Comparison of ENCODE assay signal across 8 cellular contexts in genomic region chr14:90060312-90060964, GRCh38. TPM values are rescaled to one million over a fixed set of nuclear protein-coding genes. Genes with fewer than 3 reads are reported as not detected.
DNase-seq lines count a peak whose midpoint lies in the region; ATAC-seq, FAIRE-seq and TF ChIP-seq lines count a peak whose summit lies in the region.

No MANE protein-coding gene starts in this region.

- no peak overlapping the region for H3K27ac ChIP-seq in spleen

- intact Hi-C loops in spleen (cut with DNase I; ENCODE audit: low total_unique reads), result no loop called here

- 1 to 2% (median 1%) methylated on average over 23 to 80 of the region's 80 CpGs for WGBS in spleen, 5 donors

- peak; percentile 64 for ATAC-seq in GM21423 (IDR thresholded peaks at IDR 0.05; ENCODE audit: unreplicated experiment)

- H3K27me3 ChIP-seq in bronchial epithelial cell (ENCODE audit: control insufficient read depth, insufficient read depth, low read length), result peaks cover 23% of the 10 kb centered on the region
- peaks cover 6 to 97% (median 64%) of the 10 kb centered on the region in 7 donors for H3K27me3 ChIP-seq in spleen (replicated peaks in 1 of 7)

- DNase-seq in DMS 273 (lab: John Stamatoyannopoulos, UW; ENCODE audit: unreplicated experiment), result peak; percentile 88
- peak; percentile 79 for DNase-seq in HuH-7 (ENCODE audit: low spot score)
- DNase-seq in SW 1271 (lab: John Stamatoyannopoulos, UW), result peak; percentile 59 to 60
- peak; percentile 20 for DNase-seq in bronchial epithelial cell (ENCODE audit: low read depth)
- DNase-seq in islet precursor cell, result peak; percentile 93
- no peak for DNase-seq in spleen
- DNase-seq in NOMO-1 treated with DMSO at 0.1 percent for 48 hours (lab: John Stamatoyannopoulos, UW; ENCODE audit: unreplicated experiment), result no peak

- H3K36me3 ChIP-seq in bronchial epithelial cell (ENCODE audit: control insufficient read depth, insufficient read depth, low read length) (no peaks in the 10 kb centered on the region), spleen (no peaks in the 10 kb centered on the region)

- peaks cover 28 to 48% (median 40%) of the 10 kb centered on the region in 6 donors for H3K4me1 ChIP-seq in spleen

- FAIRE-seq in bronchial epithelial cell (lab: Jason Lieb, UNC), result no peak

- H3K9me3 ChIP-seq in spleen, result no peaks in the 10 kb centered on the region

- TF ChIP-seq CTCF in bronchial epithelial cell (IDR thresholded peaks at IDR 0.05; ENCODE audit: insufficient read depth, low read length, severe bottlenecking), result peak; percentile 53
- TF ChIP-seq CTCF in spleen (IDR thresholded peaks at IDR 0.05 in 8 of 11, conservative IDR thresholded peaks at IDR 0.05 in 3 of 11), result peak in 4 of 11 experiments; percentile 27 to 51 (median 42)

- peak overlapping the region; percentile 37 for H3K4me3 ChIP-seq in bronchial epithelial cell (ENCODE audit: low read depth, low read length)
- peak overlapping the region; percentile 30 to 75 (median 54) for H3K4me3 ChIP-seq in spleen

- no peak for TF ChIP-seq POLR2A in spleen (IDR thresholded peaks at IDR 0.05)

RNA-seq across cellular contexts. Expression of gene KCNK13, which starts 1.4 kb away (rescaled TPM):
- not detected in 2 replicates for total RNA-seq in bronchial epithelial cell
- 1 to 10 TPM in 4 of 7 donors, under 1 TPM in 3; 0.60 to 1.4 (median 1.0) TPM for total RNA-seq in spleen
- under 1 TPM; 0.33 to 0.45 (median 0.39) TPM for polyA plus RNA-seq in spleen

Comparison
In these comparisons a context has a peak if more than half of its experiments do, and no peak if none do; other contexts are left out.
1. DNase-seq: peak in DMS 273 (single experiment), HuH-7 (single experiment), SW 1271 (2 of 2), bronchial epithelial cell (single experiment) and islet precursor cell (single experiment); none in spleen (single experiment) and NOMO-1 treated with DMSO at 0.1 percent for 48 hours (single experiment).